In genomic region chr2:18845854-18846253, GRCh38 we compare ENCODE assay signal across 23 cellular contexts.
"Had no signal": no experiment of that assay in that cellular context is flagged by ENCODE, and none has a peak within 500 bp of the region (broad histone marks: within the 10 kb centered on the region; RNA-seq: fewer than 3 reads in every experiment).

No MANE protein-coding gene starts in this region.

- H3K27ac ChIP-seq: cardiac muscle cell, heart right ventricle, skin epidermis, thyroid gland, upper lobe of right lung had no signal

- H3K27me3 ChIP-seq: cardiac muscle cell, heart right ventricle, thyroid gland, upper lobe of right lung had no signal

- H3K4me1 ChIP-seq: thyroid gland, upper lobe of right lung had no signal

- DNase-seq: activated CD4-positive, alpha-beta T cell treated with anti-CD3 and anti-CD28 coated beads, Interleukin-2, amount 50 U/mL, for 48 hours; activated CD8-positive, alpha-beta memory T cell treated with anti-CD3 and anti-CD28 coated beads, Interleukin-2, amount 50 U/mL, for 48 hours; activated naive CD4-positive, alpha-beta T cell treated with Interleukin-2 at 50 U/mL for 16 hours; activated naive CD8-positive, alpha-beta T cell treated with anti-CD3 and anti-CD28 coated beads for 36 hours; activated T-cell treated with anti-CD3 and anti-CD28 coated beads, Interleukin-2, amount 50 U/mL, for 48 hours; amygdala; dermis blood vessel endothelial cell; effector CD8-positive, alpha-beta T cell; erythroblast; heart right ventricle; left colon; naive thymus-derived CD4-positive, alpha-beta T cell; retina; stimulated activated CD4-positive, alpha-beta T cell treated with anti-CD3 and anti-CD28 coated beads, Interleukin-1b, Interleukin-23, amount 100 ng/mL, for 48 hours; substantia nigra; T1000; thyroid gland; upper lobe of right lung had no signal

- H3K36me3 ChIP-seq: cardiac muscle cell, heart right ventricle, thyroid gland, upper lobe of right lung had no signal

- ATAC-seq: left colon; naive thymus-derived CD4-positive, alpha-beta T cell; upper lobe of right lung; WTC11 had no signal

- H3K9me3 ChIP-seq: heart right ventricle, thyroid gland, upper lobe of right lung had no signal

- H3K4me3 ChIP-seq: cardiac muscle cell, heart right ventricle, lung, skin epidermis, thyroid gland, upper lobe of right lung had no signal

- FAIRE-seq: keratinocyte had no signal
